ENCODE assay signal across 10 cellular contexts in the genomic region with DNA sequence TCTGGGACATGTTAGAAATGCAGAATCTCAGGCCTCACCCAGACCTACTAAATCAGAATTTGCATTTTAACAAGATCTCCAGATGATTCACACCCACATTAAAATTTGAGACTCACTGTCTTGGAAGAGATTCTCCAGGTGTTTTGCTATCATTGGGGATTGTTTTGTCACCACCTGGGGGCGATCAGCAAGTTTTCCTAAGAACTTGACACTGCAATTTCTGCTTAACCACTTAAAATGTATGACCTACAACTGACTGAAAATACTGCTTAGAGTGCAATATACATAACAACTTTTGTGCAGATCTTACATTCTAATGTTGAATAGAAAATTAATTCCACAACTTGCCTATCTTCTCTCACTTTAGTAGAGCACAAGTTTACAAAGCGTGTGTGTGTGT. TPM values are rescaled to one million over a fixed set of nuclear protein-coding genes. Genes with fewer than 3 reads are reported as not detected.
DNase-seq lines count a peak whose midpoint lies in the region; ATAC-seq and TF ChIP-seq lines count a peak whose summit lies in the region.
"Had no signal": no experiment of that assay in that cellular context is flagged by ENCODE, and none has a peak within 500 bp of the region (broad histone marks: within the 10 kb centered on the region; RNA-seq: fewer than 3 reads in every experiment).

No MANE protein-coding gene starts in this region.

- H3K4me1 Mint-ChIP-seq in memory B cell = peaks cover 11% of the 10 kb centered on the region
- H3K4me1 Mint-ChIP-seq: mesothelial cell of epicardium had no signal

- DNase-seq in DMS53 (lab: John Stamatoyannopoulos, UW) = peak; percentile 37
- no peak for DNase-seq in DMS53 treated with DMSO at 0.1 percent for 48 hours (lab: John Stamatoyannopoulos, UW; ENCODE audit: unreplicated experiment)
- DNase-seq in memory B cell (ENCODE audit: low spot score in 2 of 2) = no peak
- no peak for DNase-seq in SJCRH30
- DNase-seq in putamen (ENCODE audit: low spot score) = no peak
- DNase-seq: NCI-H2227 treated with DMSO at 0.1 percent for 48 hours had no signal

- H3K27ac ChIP-seq in VCaP (no peak overlapping the region), SJCRH30 (no peak overlapping the region)

- H3K4me1 ChIP-seq in SJCRH30 = peaks cover 13% of the 10 kb centered on the region

- H3K9me3 Mint-ChIP-seq in memory B cell = peaks cover under 1% of the 10 kb centered on the region

- H3K4me3 Mint-ChIP-seq in memory B cell = no peak overlapping the region
- H3K4me3 Mint-ChIP-seq: mesothelial cell of epicardium had no signal

- no peaks in the 10 kb centered on the region for H3K9me3 ChIP-seq in SJCRH30 (replicated peaks)

- TF ChIP-seq CTCF in VCaP (conservative IDR thresholded peaks at IDR 0.05) = peak; percentile 44; the same call in 1 of the 2 replicates

- H3K36me3 ChIP-seq in SJCRH30 = no peaks in the 10 kb centered on the region

- no peak overlapping the region for H3K4me3 ChIP-seq in SJCRH30

- H3K27ac Mint-ChIP-seq in memory B cell = no peak overlapping the region
- H3K27ac Mint-ChIP-seq: mesothelial cell of epicardium had no signal

- ATAC-seq in HG02759 (IDR thresholded peaks at IDR 0.05; ENCODE audit: unreplicated experiment) = peak; percentile 57
- ATAC-seq in memory B cell (ENCODE audit: low read depth) = peak; percentile 54
- no peak for ATAC-seq in HG02610 (IDR thresholded peaks at IDR 0.05; ENCODE audit: unreplicated experiment)

- no peaks in the 10 kb centered on the region for H3K27me3 Mint-ChIP-seq in memory B cell

- H3K36me3 Mint-ChIP-seq in memory B cell = peaks cover under 1% of the 10 kb centered on the region
- H3K36me3 Mint-ChIP-seq: mesothelial cell of epicardium had no signal

- H3K27me3 ChIP-seq in SJCRH30 = no peaks in the 10 kb centered on the region

RNA-seq across cellular contexts. Expression of a gene that starts 18.9 kb away (rescaled TPM):
- 22.1 and 22.7 TPM in 2 replicates for total RNA-seq in SJCRH30 (2014; rRNA removed; shearing (Covaris generic))
